ENCODE assay signal across 2 cellular contexts in the genomic region with DNA sequence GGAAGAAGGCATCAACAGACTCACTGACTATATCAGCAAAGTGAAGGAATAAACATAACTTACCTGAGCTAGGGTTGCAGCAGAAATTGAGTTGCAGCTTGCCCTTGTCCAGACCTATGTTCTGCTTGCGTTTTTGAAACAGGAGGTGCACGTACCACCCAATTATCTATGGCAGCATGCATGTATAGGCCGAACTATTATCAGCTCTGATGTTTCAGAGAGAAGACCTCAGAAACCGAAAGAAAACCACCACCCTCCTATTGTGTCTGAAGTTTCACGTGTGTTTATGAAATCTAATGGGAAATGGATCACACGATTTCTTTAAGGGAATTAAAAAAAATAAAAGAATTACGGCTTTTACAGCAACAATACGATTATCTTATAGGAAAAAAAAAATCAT.
TF ChIP-seq lines count a peak whose summit lies in the region.

No MANE protein-coding gene starts in this region.

TF ChIP-seq in GM12891, 5 proteins besides CTCF, POLR2A, EP300 and RAD21:
- no peak for TF ChIP-seq TAF1 (IDR thresholded peaks at IDR 0.05; ENCODE audit: low read depth, low read length)
- TF ChIP-seq PAX5 (IDR thresholded peaks at IDR 0.05; ENCODE audit: insufficient read depth, low read length, severe bottlenecking) = no peak
- TF ChIP-seq SPI1 (IDR thresholded peaks at IDR 0.05; ENCODE audit: low read depth, low read length) = no peak
- no peak for TF ChIP-seq POLR2AphosphoS5 (IDR thresholded peaks at IDR 0.05; ENCODE audit: low read depth, low read length)
- no peak for TF ChIP-seq POU2F2 (IDR thresholded peaks at IDR 0.05; ENCODE audit: low read depth, low read length)

TF ChIP-seq in SK-N-SH treated with all-trans-retinoic acid at 6 μM for 48 hours, 23 proteins besides CTCF, POLR2A, EP300 and RAD21:
- no peak for TF ChIP-seq BACH2 (CRISPR knock-in tag; IDR thresholded peaks at IDR 0.05; ENCODE audit: borderline replicate concordance)
- TF ChIP-seq SNAI2 (CRISPR knock-in tag; IDR thresholded peaks at IDR 0.05) = no peak
- TF ChIP-seq TCF4 (CRISPR knock-in tag; IDR thresholded peaks at IDR 0.05; ENCODE audit: borderline replicate concordance) = no peak
- no peak for TF ChIP-seq RARB (CRISPR knock-in tag; IDR thresholded peaks at IDR 0.05)
- no peak for TF ChIP-seq TOX (CRISPR knock-in tag; IDR thresholded peaks at IDR 0.05; ENCODE audit: borderline replicate concordance)
- no peak for TF ChIP-seq PPARA (CRISPR knock-in tag; IDR thresholded peaks at IDR 0.05; ENCODE audit: borderline replicate concordance)
- TF ChIP-seq ZNF8 (CRISPR knock-in tag; IDR thresholded peaks at IDR 0.05) = no peak
- no peak for TF ChIP-seq ISL1 (CRISPR knock-in tag; IDR thresholded peaks at IDR 0.05)
- TF ChIP-seq, protein P1, sequence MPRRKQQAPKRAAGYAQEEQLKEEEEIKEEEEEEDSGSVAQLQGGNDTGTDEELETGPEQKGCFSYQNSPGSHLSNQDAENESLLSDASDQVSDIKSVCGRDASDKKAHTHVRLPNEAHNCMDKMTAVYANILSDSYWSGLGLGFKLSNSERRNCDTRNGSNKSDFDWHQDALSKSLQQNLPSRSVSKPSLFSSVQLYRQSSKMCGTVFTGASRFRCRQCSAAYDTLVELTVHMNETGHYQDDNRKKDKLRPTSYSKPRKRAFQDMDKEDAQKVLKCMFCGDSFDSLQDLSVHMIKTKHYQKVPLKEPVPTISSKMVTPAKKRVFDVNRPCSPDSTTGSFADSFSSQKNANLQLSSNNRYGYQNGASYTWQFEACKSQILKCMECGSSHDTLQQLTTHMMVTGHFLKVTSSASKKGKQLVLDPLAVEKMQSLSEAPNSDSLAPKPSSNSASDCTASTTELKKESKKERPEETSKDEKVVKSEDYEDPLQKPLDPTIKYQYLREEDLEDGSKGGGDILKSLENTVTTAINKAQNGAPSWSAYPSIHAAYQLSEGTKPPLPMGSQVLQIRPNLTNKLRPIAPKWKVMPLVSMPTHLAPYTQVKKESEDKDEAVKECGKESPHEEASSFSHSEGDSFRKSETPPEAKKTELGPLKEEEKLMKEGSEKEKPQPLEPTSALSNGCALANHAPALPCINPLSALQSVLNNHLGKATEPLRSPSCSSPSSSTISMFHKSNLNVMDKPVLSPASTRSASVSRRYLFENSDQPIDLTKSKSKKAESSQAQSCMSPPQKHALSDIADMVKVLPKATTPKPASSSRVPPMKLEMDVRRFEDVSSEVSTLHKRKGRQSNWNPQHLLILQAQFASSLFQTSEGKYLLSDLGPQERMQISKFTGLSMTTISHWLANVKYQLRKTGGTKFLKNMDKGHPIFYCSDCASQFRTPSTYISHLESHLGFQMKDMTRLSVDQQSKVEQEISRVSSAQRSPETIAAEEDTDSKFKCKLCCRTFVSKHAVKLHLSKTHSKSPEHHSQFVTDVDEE (CRISPR knock-in tag; IDR thresholded peaks at IDR 0.05) = no peak
- no peak for TF ChIP-seq GLIS3 (CRISPR knock-in tag; IDR thresholded peaks at IDR 0.05)
- no peak for TF ChIP-seq ZFP30 (CRISPR knock-in tag; IDR thresholded peaks at IDR 0.05)
